In genomic region chr1:232911027-232911599, GRCh38 we compare ENCODE assay signal across 19 cellular contexts. TPM values are rescaled to one million over a fixed set of nuclear protein-coding genes. Genes with fewer than 3 reads are reported as not detected.
DNase-seq lines count a peak whose midpoint lies in the region; ATAC-seq, FAIRE-seq and TF ChIP-seq lines count a peak whose summit lies in the region.
"Had no signal": no experiment of that assay in that cellular context is flagged by ENCODE, and none has a peak within 500 bp of the region (broad histone marks: within the 10 kb centered on the region; RNA-seq: fewer than 3 reads in every experiment).

No MANE protein-coding gene starts in this region.

- H3K36me3 ChIP-seq in H1 (ENCODE audit: control insufficient read depth in 2 of 4, insufficient read depth in 4 of 4, low read length in 3 of 4): no peaks in the 10 kb centered on the region
- H3K36me3 ChIP-seq: SJCRH30 had no signal

- H2AFZ ChIP-seq in H1 (ENCODE audit: low read length): no peak overlapping the region

- peak; percentile 81 for ATAC-seq in stimulated activated naive CD8-positive, alpha-beta T cell treated with anti-CD3 and anti-CD28 coated beads, Interleukin-15, amount 100 ng/mL, for 72 hours
- no peak for ATAC-seq in stimulated activated naive CD8-positive, alpha-beta T cell treated with anti-CD3 and anti-CD28 coated beads, Interleukin-15, Interleukin-2, amounts not matched to agents 100 U/mL and 50 U/mL, for 24 hours
- no peak for ATAC-seq in HG03135 (IDR thresholded peaks at IDR 0.05; ENCODE audit: unreplicated experiment)
- ATAC-seq: K562 had no signal

- POLR2A ChIA-PET in H1 (lab: Charles Lee; ENCODE audit: partially characterized antibody): interaction anchor here (0.7 kb wide), 1 partner anchor 10 kb away, joined by 6 read pairs; no protein-coding TSS in a partner anchor

- no peak for DNase-seq in T-helper 2 cell treated with Interferon-gamma antibody and Interleukin-4, amounts not matched to agents 5 μg/mL and 100 μg/mL, for 36 hours (ENCODE audit: low spot score)
- DNase-seq in T-helper 2 cell (no peak), H1 (ENCODE audit: low read depth in 1 of 2, low spot score in 2 of 2) (no peak), ureter (ENCODE audit: low spot score) (no peak), retina (no peak)
- peak in 1 of 2 donors; percentile 26 for DNase-seq in stimulated activated naive CD8-positive, alpha-beta T cell treated with anti-CD3 and anti-CD28 coated beads, Interleukin-15, amount 100 ng/mL, for 72 hours
- no peak for DNase-seq in stimulated activated naive CD8-positive, alpha-beta T cell treated with anti-CD3 and anti-CD28 coated beads, Interleukin-15, Interleukin-2, amounts not matched to agents 100 U/mL and 50 U/mL, for 24 hours
- DNase-seq: GDM1, HCEC 1CT, NCI-H1694 treated with DMSO at 0.1 percent for 48 hours, NCI-H2227 treated with DMSO at 0.1 percent for 48 hours, NCI-H510A treated with DMSO at 0.1 percent for 48 hours, NCI-H82, SJCRH30 had no signal

- H4K91ac ChIP-seq in H1 (replicated peaks; ENCODE audit: insufficient read length, low read length): no peak overlapping the region

- H2AK5ac ChIP-seq in H1 (ENCODE audit: low read depth, low read length): no peak overlapping the region

- H3K4me3 Mint-ChIP-seq in T-helper 2 cell treated with Interferon-gamma antibody and Interleukin-4, amounts not matched to agents 5 μg/mL and 100 μg/mL, for 36 hours: peak overlapping the region; percentile 50
- H3K4me3 Mint-ChIP-seq in stimulated activated naive CD8-positive, alpha-beta T cell treated with anti-CD3 and anti-CD28 coated beads, Interleukin-15, amount 100 ng/mL, for 72 hours: no peak overlapping the region
- H3K4me3 Mint-ChIP-seq: B cell had no signal

- H2BK15ac ChIP-seq in H1 (ENCODE audit: low read length): no peak overlapping the region

- H3K27ac ChIP-seq in H1 (ENCODE audit: low read depth, low read length): no peak overlapping the region
- H3K27ac ChIP-seq: 22Rv1, RWPE1, SJCRH30 had no signal

- 0 out of 2 replicates have a peak overlapping the region, but pooled peaks have one; percentile 17 for H2BK12ac ChIP-seq in H1 (ENCODE audit: low read depth, low read length)

- H3K36me3 Mint-ChIP-seq in T-helper 2 cell treated with Interferon-gamma antibody and Interleukin-4, amounts not matched to agents 5 μg/mL and 100 μg/mL, for 36 hours (ENCODE audit: low read depth): no peaks in the 10 kb centered on the region

- TF ChIP-seq EP300 in H1 (IDR thresholded peaks at IDR 0.05; ENCODE audit: borderline replicate concordance in 1 of 2, low read depth in 2 of 2, low read length in 2 of 2): no peak

- H2BK5ac ChIP-seq in H1 (ENCODE audit: low read depth, low read length): no peak overlapping the region

- WGBS in H1 (ENCODE audit: extremely low coverage in 1 of 2, insufficient coverage in 1 of 2, insufficient read length in 1 of 2, insufficient replicate concordance in 2 of 2, low coverage in 1 of 2, low lambda C conversion rate in 2 of 2, missing lambda C conversion rate in 1 of 2), 2 experiments: 42% methylated on average over 5 of the region's 5 CpGs; no CpG with 5 or more reads in 1 of the 2 experiments

- H2BK120ac ChIP-seq in H1 (replicated peaks; ENCODE audit: low read depth, low read length): no peak overlapping the region

- FAIRE-seq in H1 (lab: Jason Lieb, UNC): peak; percentile 32
- FAIRE-seq: K562 had no signal

- H3K23ac ChIP-seq in H1 (ENCODE audit: insufficient read length): no peak overlapping the region

- no peak overlapping the region for H4K5ac ChIP-seq in H1 (ENCODE audit: insufficient read length, low read depth, low read length)

- H3K27me3 ChIP-seq in H1 (replicated peaks in 1 of 4; ENCODE audit: control insufficient read depth in 3 of 4, extremely low read depth in 1 of 4, insufficient read depth in 3 of 4, low read length in 3 of 4): no peaks in the 10 kb centered on the region
- H3K27me3 ChIP-seq: SJCRH30 had no signal

- TF ChIP-seq CTCF in H1 (IDR thresholded peaks at IDR 0.05; ENCODE audit: control extremely low read depth in 1 of 3, insufficient read depth in 1 of 3, low read depth in 1 of 3, low read length in 3 of 3): no peak

- no peak overlapping the region for H3K9ac ChIP-seq in H1 (replicated peaks in 1 of 4; ENCODE audit: extremely low read depth in 1 of 4, low read depth in 3 of 4, low read length in 3 of 4)

- peak overlapping the region; percentile 19 for H3K27ac Mint-ChIP-seq in T-helper 2 cell treated with Interferon-gamma antibody and Interleukin-4, amounts not matched to agents 5 μg/mL and 100 μg/mL, for 36 hours
- no peak overlapping the region for H3K27ac Mint-ChIP-seq in stimulated activated naive CD8-positive, alpha-beta T cell treated with anti-CD3 and anti-CD28 coated beads, Interleukin-15, amount 100 ng/mL, for 72 hours
- H3K27ac Mint-ChIP-seq: B cell had no signal

- H3K4me3 ChIP-seq in H1 (ENCODE audit: extremely low read depth in 1 of 4, insufficient read depth in 2 of 4, low read depth in 3 of 4, low read length in 4 of 4): peak overlapping the region in 1 of 4 experiments; percentile 15; a peak in 1 of 8 replicates
- H3K4me3 ChIP-seq: K562, SJCRH30 had no signal

- no peak for TF ChIP-seq RAD21 in H1 (IDR thresholded peaks at IDR 0.05 in 1 of 2, conservative IDR thresholded peaks at IDR 0.05 in 1 of 2; ENCODE audit: low read depth in 2 of 2, low read length in 2 of 2)

- no peak overlapping the region for H3K4ac ChIP-seq in H1 (replicated peaks; ENCODE audit: insufficient read length, low read depth, low read length)

- no peaks in the 10 kb centered on the region for H3K9me3 Mint-ChIP-seq in T-helper 2 cell treated with Interferon-gamma antibody and Interleukin-4, amounts not matched to agents 5 μg/mL and 100 μg/mL, for 36 hours
- peaks cover 0 to 5% of the 10 kb centered on the region in 2 donors for H3K9me3 Mint-ChIP-seq in stimulated activated naive CD8-positive, alpha-beta T cell treated with anti-CD3 and anti-CD28 coated beads, Interleukin-15, amount 100 ng/mL, for 72 hours

- H4K20me1 ChIP-seq in H1 (replicated peaks in 1 of 2; ENCODE audit: control insufficient read depth in 1 of 2, insufficient read depth in 2 of 2, low read length in 2 of 2): no peaks in the 10 kb centered on the region

- H3K9me3 ChIP-seq in H1 (ENCODE audit: insufficient read depth in 2 of 2, low read depth in 1 of 2, low read length in 1 of 2): no peaks in the 10 kb centered on the region
- H3K9me3 ChIP-seq: SJCRH30 had no signal

- no peaks in the 10 kb centered on the region for H3K79me2 ChIP-seq in H1 (ENCODE audit: control insufficient read depth in 1 of 2, insufficient read depth in 2 of 2, low read length in 2 of 2)

- no peak overlapping the region for H2BK20ac ChIP-seq in H1 (ENCODE audit: low read length)

- H3K23me2 ChIP-seq in H1 (ENCODE audit: low read depth, low read length): no peaks in the 10 kb centered on the region

- no peak overlapping the region for H3K14ac ChIP-seq in H1 (ENCODE audit: insufficient read length)

- H3K79me1 ChIP-seq in H1 (ENCODE audit: low read depth, low read length): no peaks in the 10 kb centered on the region

- no peak overlapping the region for H3K56ac ChIP-seq in H1 (replicated peaks; ENCODE audit: insufficient read length, low read depth, low read length)

- no peak for TF ChIP-seq POLR2A in H1 (IDR thresholded peaks at IDR 0.05; ENCODE audit: control extremely low read depth in 1 of 2, low read depth in 2 of 2, low read length in 2 of 2)

- H3K4me1 ChIP-seq in H1 (replicated peaks in 1 of 4; ENCODE audit: control insufficient read depth in 3 of 4, insufficient read depth in 4 of 4, low read length in 3 of 4): peaks cover 0 to 10% (median under 1%) of the 10 kb centered on the region in 4 experiments; a peak in 4 of 7 replicates
- H3K4me1 ChIP-seq: SJCRH30 had no signal

- H3K4me2 ChIP-seq in H1 (ENCODE audit: insufficient read depth in 1 of 2, low read depth in 2 of 2, low read length in 2 of 2): peak overlapping the region; percentile 26 to 33; a peak in 2 of 4 replicates

- peaks cover 40% of the 10 kb centered on the region for H3K4me1 Mint-ChIP-seq in T-helper 2 cell treated with Interferon-gamma antibody and Interleukin-4, amounts not matched to agents 5 μg/mL and 100 μg/mL, for 36 hours (ENCODE audit: low read depth)
- peaks cover 41% of the 10 kb centered on the region for H3K4me1 Mint-ChIP-seq in stimulated activated naive CD8-positive, alpha-beta T cell treated with anti-CD3 and anti-CD28 coated beads, Interleukin-15, amount 100 ng/mL, for 72 hours

- CTCF ChIA-PET in H1 (lab: Charles Lee; ENCODE audit: partially characterized antibody): interaction anchor here (0.6 to 1.8 kb wide), 2 partner anchors 32 to 195 kb away, joined by 3 to 10 read pairs; no protein-coding TSS in a partner anchor

- H3K18ac ChIP-seq in H1 (ENCODE audit: extremely low read depth, low read length): no peak overlapping the region

- H4K8ac ChIP-seq in H1 (ENCODE audit: extremely low read depth, insufficient read depth, low read length): no peak overlapping the region

- peaks cover 2% of the 10 kb centered on the region for H3K27me3 Mint-ChIP-seq in T-helper 2 cell treated with Interferon-gamma antibody and Interleukin-4, amounts not matched to agents 5 μg/mL and 100 μg/mL, for 36 hours (ENCODE audit: low read depth)
- peaks cover 9% of the 10 kb centered on the region for H3K27me3 Mint-ChIP-seq in stimulated activated naive CD8-positive, alpha-beta T cell treated with anti-CD3 and anti-CD28 coated beads, Interleukin-15, amount 100 ng/mL, for 72 hours

TF ChIP-seq in H1, 55 proteins besides CTCF, POLR2A, EP300 and RAD21:
- TF ChIP-seq FOSL1 (IDR thresholded peaks at IDR 0.05; ENCODE audit: insufficient read depth, low read depth, low read length): no peak
- no peak for TF ChIP-seq SAP30 (IDR thresholded peaks at IDR 0.05; ENCODE audit: insufficient read depth, insufficient replicate concordance, low read length)
- TF ChIP-seq TAF7 (optimal IDR thresholded peaks at IDR 0.05; ENCODE audit: borderline replicate concordance, low read depth, low read length): no peak
- TF ChIP-seq PHF8 (conservative IDR thresholded peaks at IDR 0.05; ENCODE audit: low read depth, low read length): no peak
- no peak for TF ChIP-seq KDM4A (IDR thresholded peaks at IDR 0.05; ENCODE audit: low read depth, low read length, severe bottlenecking)

RNA-seq across cellular contexts. Expression of gene NTPCR, which starts 39.3 kb away (rescaled TPM):
- total RNA-seq in H1 (2021; fragmentation: NEBNext Ultra II Directional; extraction: Animal tissue kit (Norgen Biotek cat#: 25700)): 68.6 and 73.1 TPM in 2 replicates
- 17.3 and 22.6 TPM in 2 replicates for polyA plus RNA-seq in H1 (2011; rRNA removed)
- polyA plus RNA-seq in H1 (2011; cell fraction: cytosol; rRNA removed): 27.6 TPM
- 22.2 TPM for polyA plus RNA-seq in H1 (2011; cell fraction: nucleus; rRNA removed)
- polyA plus RNA-seq in H1 (2012, experiment 1 of 2): 70.9 to 94.3 TPM (median 85.5 TPM) in 4 replicates
- polyA plus RNA-seq in H1 (2012, experiment 2 of 2): 50.5 TPM
- polyA plus RNA-seq in H1 (2013, experiment 1 of 2): 61.7 TPM
- polyA plus RNA-seq in H1 (2013, experiment 2 of 2): 63.0 TPM
- 23.6 and 28.6 TPM in 2 replicates for polyA minus RNA-seq in H1 (2011; rRNA and poly(A)+ RNA removed)
- 24.2 TPM for polyA minus RNA-seq in H1 (2011; cell fraction: cytosol; rRNA and poly(A)+ RNA removed)
- polyA minus RNA-seq in H1 (2011; cell fraction: nucleus; rRNA and poly(A)+ RNA removed): 51.5 TPM
- total RNA-seq in ureter: 49.0 TPM
